Comparison of ENCODE assay signal across 19 cellular contexts in the genomic region with DNA sequence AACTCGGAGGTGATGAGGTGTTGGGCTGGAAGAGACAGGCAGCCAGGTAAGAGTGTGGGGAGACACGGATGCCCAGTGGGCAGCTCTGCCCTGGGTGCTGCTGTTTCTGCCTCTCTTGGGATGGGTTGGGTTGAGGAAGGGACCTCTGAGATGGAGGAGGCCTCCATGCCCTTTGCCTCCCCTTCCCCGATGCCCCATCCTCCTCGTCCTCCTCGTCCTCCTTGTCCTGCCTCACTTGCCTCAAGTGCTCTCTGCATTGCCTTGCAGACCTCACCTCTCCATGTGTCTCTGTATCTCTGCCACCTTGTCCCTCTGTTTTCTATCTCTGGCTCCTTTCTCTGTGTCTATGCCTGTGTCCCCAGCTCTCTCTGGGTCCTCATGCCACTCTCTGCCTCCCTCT.
DNase-seq lines count a peak whose midpoint lies in the region; ATAC-seq, FAIRE-seq and TF ChIP-seq lines count a peak whose summit lies in the region.
"Had no signal": no experiment of that assay in that cellular context is flagged by ENCODE, and none has a peak within 500 bp of the region (broad histone marks: within the 10 kb centered on the region; RNA-seq: fewer than 3 reads in every experiment).

No MANE protein-coding gene starts in this region.

- H4K8ac ChIP-seq in mesenchymal stem cell (ENCODE audit: low read length), result no peak overlapping the region

- DNase-seq in adipocyte (ENCODE audit: low read depth) (no peak), mesenchymal stem cell (no peak), upper lobe of right lung (peak; percentile 52), breast epithelium (ENCODE audit: low spot score in 2 of 2) (no peak), H54 (ENCODE audit: insufficient read length, low spot score) (no peak), iPS-NIHi7 (ENCODE audit: extremely low spot score) (no peak)
- DNase-seq: Caco-2; CD4-positive, alpha-beta T cell; DMS153; GDM1; KBM-7; NCI-H1417; NCI-H1930; NCI-H2171; NCI-H526; PC-3; RPMI8226; SIG-M5 had no signal

- H2BK120ac ChIP-seq in mesenchymal stem cell (ENCODE audit: low read depth, low read length), result no peak overlapping the region

- H3K4me1 ChIP-seq in BLaER1 treated with 17β-estradiol and CSF1 and Interleukin-3, amounts not matched to agents 10 nM and 100 nM, result peaks cover 0 to 31% (median 22%) of the 10 kb centered on the region in 10 experiments; a peak in 15 of 20 replicates
- H3K4me1 ChIP-seq in adipocyte (ENCODE audit: control insufficient read depth, insufficient read depth, low read length), result peaks cover 38% of the 10 kb centered on the region
- H3K4me1 ChIP-seq in mesenchymal stem cell (ENCODE audit: control insufficient read depth, insufficient read depth, low read depth, low read length), result peaks cover 27% of the 10 kb centered on the region
- no peaks in the 10 kb centered on the region for H3K4me1 ChIP-seq in upper lobe of right lung
- no peaks in the 10 kb centered on the region for H3K4me1 ChIP-seq in breast epithelium

- H3K9ac ChIP-seq in BLaER1 treated with 17β-estradiol and CSF1 and Interleukin-3, amounts not matched to agents 10 nM and 100 nM, result peak overlapping the region in 1 of 11 experiments; percentile 35; a peak in 2 of 22 replicates
- H3K9ac ChIP-seq in adipocyte (ENCODE audit: low read length), result peak overlapping the region; percentile 53
- peak overlapping the region; percentile 53 for H3K9ac ChIP-seq in mesenchymal stem cell (ENCODE audit: low read length)

- no peak overlapping the region for H3K27ac ChIP-seq in BLaER1 treated with 17β-estradiol and CSF1 and Interleukin-3, amounts not matched to agents 10 nM and 100 nM
- H3K27ac ChIP-seq in mesenchymal stem cell (ENCODE audit: low read length, poor library complexity, severe bottlenecking), result no peak overlapping the region
- H3K27ac ChIP-seq in upper lobe of right lung, result no peak overlapping the region
- H3K27ac ChIP-seq in breast epithelium, result no peak overlapping the region

- intact Hi-C loops in upper lobe of right lung (cut with DNase I) (no loop called here), breast epithelium (cut with DNase I; ENCODE audit: low total_unique reads) (no loop called here)

- 95% methylated on average over 5 of the region's 5 CpGs for WGBS in mesenchymal stem cell

- TF ChIP-seq CTCF in upper lobe of right lung (IDR thresholded peaks at IDR 0.05), result no peak
- no peak for TF ChIP-seq CTCF in breast epithelium (IDR thresholded peaks at IDR 0.05)

- no peaks in the 10 kb centered on the region for H3K79me1 ChIP-seq in mesenchymal stem cell (replicated peaks; ENCODE audit: low read length, poor library complexity, severe bottlenecking)

- no peak overlapping the region for H3K4ac ChIP-seq in mesenchymal stem cell (ENCODE audit: low read depth in 1 of 2, low read length in 2 of 2)

- no peak overlapping the region for H2AK5ac ChIP-seq in mesenchymal stem cell (ENCODE audit: low read length, severe bottlenecking)

- no peak overlapping the region for H2BK15ac ChIP-seq in mesenchymal stem cell (ENCODE audit: low read depth, poor library complexity, severe bottlenecking)

- peaks cover 0 to 20% (median 10%) of the 10 kb centered on the region in 11 experiments; a peak in 15 of 22 replicates for H3K9me3 ChIP-seq in BLaER1 treated with 17β-estradiol and CSF1 and Interleukin-3, amounts not matched to agents 10 nM and 100 nM (replicated peaks in 1 of 11)
- H3K9me3 ChIP-seq in adipocyte (ENCODE audit: control insufficient read depth, low read length), result peaks cover under 1% of the 10 kb centered on the region
- peaks cover 2% of the 10 kb centered on the region for H3K9me3 ChIP-seq in mesenchymal stem cell (ENCODE audit: control insufficient read depth, low read length)
- H3K9me3 ChIP-seq in upper lobe of right lung, result no peaks in the 10 kb centered on the region
- H3K9me3 ChIP-seq in breast epithelium, result no peaks in the 10 kb centered on the region

- no peaks in the 10 kb centered on the region; a peak in 1 of 22 replicates for H4K20me1 ChIP-seq in BLaER1 treated with 17β-estradiol and CSF1 and Interleukin-3, amounts not matched to agents 10 nM and 100 nM

- no peak for ATAC-seq in upper lobe of right lung

- peak overlapping the region in 1 of 2 experiments; percentile 90 for H3K14ac ChIP-seq in mesenchymal stem cell (ENCODE audit: low read length in 2 of 2)

- H2BK12ac ChIP-seq in mesenchymal stem cell (ENCODE audit: low read length in 2 of 2), result peak overlapping the region in 1 of 2 experiments; percentile 60

- FAIRE-seq in H54 (lab: Jason Lieb, UNC), result no peak

- H4K91ac ChIP-seq in mesenchymal stem cell (ENCODE audit: low read length), result no peak overlapping the region

- H3K23ac ChIP-seq in mesenchymal stem cell (ENCODE audit: low read length in 2 of 2), result no peak overlapping the region

- TF ChIP-seq POLR2A in breast epithelium (IDR thresholded peaks at IDR 0.05), result no peak
- TF ChIP-seq POLR2A in H54 (IDR thresholded peaks at IDR 0.05; ENCODE audit: low read depth, low read length), result no peak

- no peaks in the 10 kb centered on the region for H3K27me3 ChIP-seq in BLaER1 treated with 17β-estradiol and CSF1 and Interleukin-3, amounts not matched to agents 10 nM and 100 nM
- no peaks in the 10 kb centered on the region for H3K27me3 ChIP-seq in adipocyte (replicated peaks; ENCODE audit: control insufficient read depth, insufficient read depth, low read length)
- H3K27me3 ChIP-seq in mesenchymal stem cell (ENCODE audit: control insufficient read depth in 1 of 2, insufficient read depth in 1 of 2, low read length in 2 of 2), result no peaks in the 10 kb centered on the region
- no peaks in the 10 kb centered on the region for H3K27me3 ChIP-seq in upper lobe of right lung
- no peaks in the 10 kb centered on the region for H3K27me3 ChIP-seq in breast epithelium

- H2AFZ ChIP-seq in mesenchymal stem cell (ENCODE audit: low read depth, low read length), result no peak overlapping the region

- no peak overlapping the region for H2BK5ac ChIP-seq in mesenchymal stem cell (ENCODE audit: low read depth, low read length, poor library complexity, severe bottlenecking)

- no peaks in the 10 kb centered on the region for H3K36me3 ChIP-seq in BLaER1 treated with 17β-estradiol and CSF1 and Interleukin-3, amounts not matched to agents 10 nM and 100 nM
- H3K36me3 ChIP-seq in adipocyte (ENCODE audit: control insufficient read depth, insufficient read depth, low read length, severe bottlenecking) (no peaks in the 10 kb centered on the region), mesenchymal stem cell (ENCODE audit: control insufficient read depth in 1 of 2, insufficient read depth in 2 of 2, low read depth in 1 of 2, low read length in 2 of 2) (no peaks in the 10 kb centered on the region), upper lobe of right lung (no peaks in the 10 kb centered on the region), breast epithelium (no peaks in the 10 kb centered on the region)

- H3K18ac ChIP-seq in mesenchymal stem cell (ENCODE audit: low read depth in 1 of 2, low read length in 2 of 2), result peak overlapping the region; percentile 4 to 65

- H3K4me2 ChIP-seq in BLaER1 treated with 17β-estradiol and CSF1 and Interleukin-3, amounts not matched to agents 10 nM and 100 nM, result peak overlapping the region in 9 of 11 experiments; percentile 15 to 84 (median 64); a peak in 16 of 22 replicates
- H3K4me2 ChIP-seq in mesenchymal stem cell (ENCODE audit: low read length, poor library complexity, severe bottlenecking), result no peak overlapping the region

- no peak overlapping the region for H3K4me3 ChIP-seq in BLaER1 treated with 17β-estradiol and CSF1 and Interleukin-3, amounts not matched to agents 10 nM and 100 nM
- H3K4me3 ChIP-seq in adipocyte (ENCODE audit: low read length), result no peak overlapping the region
- peak overlapping the region in 1 of 2 experiments; percentile 29 for H3K4me3 ChIP-seq in mesenchymal stem cell (ENCODE audit: insufficient read depth in 1 of 2, low read depth in 1 of 2, low read length in 2 of 2)
- no peak overlapping the region for H3K4me3 ChIP-seq in upper lobe of right lung
- no peak overlapping the region for H3K4me3 ChIP-seq in breast epithelium
